ENCODE assay signal across 9 cellular contexts in genomic region chrX:21725498-21725897, GRCh38. TPM values are rescaled to one million over a fixed set of nuclear protein-coding genes. Genes with fewer than 3 reads are reported as not detected.
A peak's percentile ranks its signal among the peaks of the same experiment; 100 is the strongest.
DNase-seq lines count a peak whose midpoint lies in the region; ATAC-seq and TF ChIP-seq lines count a peak whose summit lies in the region.
"Had no signal": no experiment of that assay in that cellular context is flagged by ENCODE, and none has a peak within 500 bp of the region (broad histone marks: within the 10 kb centered on the region; RNA-seq: fewer than 3 reads in every experiment).

No MANE protein-coding gene starts in this region.

- ATAC-seq in DND-41 (ENCODE audit: insufficient read depth, low read depth) (no peak), body of pancreas (no peak), GM19328 (IDR thresholded peaks at IDR 0.05; ENCODE audit: unreplicated experiment) (no peak)

- DNase-seq in DND-41 = no peak
- peak; percentile 45 for DNase-seq in NCI-H1092 treated with DMSO at 0.1 percent for 48 hours (lab: John Stamatoyannopoulos, UW)
- DNase-seq in body of pancreas = no peak
- no peak for DNase-seq in foreskin melanocyte
- no peak for DNase-seq in DMS79 treated with DMSO at 0.1 percent for 48 hours (lab: John Stamatoyannopoulos, UW)
- no peak for DNase-seq in MG63

- no peaks in the 10 kb centered on the region for H3K79me2 ChIP-seq in DND-41 (ENCODE audit: insufficient read depth, low read length)

- H3K4me3 ChIP-seq in DND-41 (ENCODE audit: low read depth in 1 of 2, low read length in 2 of 2) (no peak overlapping the region), body of pancreas (no peak overlapping the region), MG63 (no peak overlapping the region)

- no peak overlapping the region for H3K9ac ChIP-seq in DND-41 (ENCODE audit: low read depth, low read length)

- TF ChIP-seq CTCF in DND-41 (IDR thresholded peaks at IDR 0.05; ENCODE audit: borderline replicate concordance, extremely low read depth, low read length, poor library complexity, severe bottlenecking) = peak; percentile 39
- TF ChIP-seq CTCF in body of pancreas (IDR thresholded peaks at IDR 0.05) = peak in 4 of 7 experiments; percentile 15 to 46 (median 32)
- TF ChIP-seq CTCF in nephron (IDR thresholded peaks at IDR 0.05; ENCODE audit: unreplicated experiment in 3 of 3) = peak; percentile 55 to 60 (median 59)

- H3K27ac ChIP-seq in DND-41 (ENCODE audit: low read length) (no peak overlapping the region), body of pancreas (no peak overlapping the region)

- H4K20me1 ChIP-seq in DND-41 (ENCODE audit: insufficient read depth, low read length) = no peaks in the 10 kb centered on the region

- H3K4me3 Mint-ChIP-seq in nephron = no peak overlapping the region

- no peaks in the 10 kb centered on the region for H3K9me3 ChIP-seq in DND-41 (ENCODE audit: insufficient read depth, low read length, severe bottlenecking)
- no peaks in the 10 kb centered on the region for H3K9me3 ChIP-seq in body of pancreas
- no peaks in the 10 kb centered on the region for H3K9me3 ChIP-seq in MG63

- H3K4me1 ChIP-seq in DND-41 (ENCODE audit: insufficient read depth, low read length) = no peaks in the 10 kb centered on the region
- no peaks in the 10 kb centered on the region for H3K4me1 ChIP-seq in body of pancreas

- peaks cover 7% of the 10 kb centered on the region for H3K27me3 Mint-ChIP-seq in nephron (ENCODE audit: low read depth)

- no peak for TF ChIP-seq POLR2A in body of pancreas (IDR thresholded peaks at IDR 0.05)

- H3K36me3 Mint-ChIP-seq in nephron (ENCODE audit: low read depth) = no peaks in the 10 kb centered on the region

- peaks cover 31% of the 10 kb centered on the region for H3K4me1 Mint-ChIP-seq in nephron

- no peak overlapping the region for H2AFZ ChIP-seq in DND-41 (ENCODE audit: low read depth, low read length)

- no peak overlapping the region for H3K4me2 ChIP-seq in DND-41 (ENCODE audit: insufficient read depth, low read length)

- H3K36me3 ChIP-seq in DND-41 (ENCODE audit: insufficient read depth, low read length) = no peaks in the 10 kb centered on the region
- H3K36me3 ChIP-seq in body of pancreas (replicated peaks in 1 of 2; ENCODE audit: insufficient read depth in 1 of 2, low read depth in 2 of 2) = no peaks in the 10 kb centered on the region
- no peaks in the 10 kb centered on the region for H3K36me3 ChIP-seq in MG63

- H3K27me3 ChIP-seq in DND-41 (ENCODE audit: insufficient read depth, low read length, poor library complexity) (no peaks in the 10 kb centered on the region), body of pancreas (no peaks in the 10 kb centered on the region), MG63 (no peaks in the 10 kb centered on the region)

- intact Hi-C loops in body of pancreas (cut with DNase I) = no loop called here

- H3K9me3 Mint-ChIP-seq in nephron = no peaks in the 10 kb centered on the region

- WGBS in body of pancreas, 2 donors = 16 to 27% methylated on average over 2 of the region's 2 CpGs

- H3K27ac Mint-ChIP-seq in nephron = no peak overlapping the region

RNA-seq across cellular contexts. Expression of gene SMPX, which starts 32.4 kb away (rescaled TPM):
- not detected for total RNA-seq in body of pancreas
- not detected in 2 replicates for total RNA-seq in MG63 (2014; rRNA removed; shearing (Covaris generic); ENCODE audit: low replicate concordance)
- total RNA-seq: activated CD8-positive, alpha-beta memory T cell treated with anti-CD3 and anti-CD28 coated beads for 36 hours had no signal
